22 cellular contexts compared by ENCODE assay signal in the genomic region with DNA sequence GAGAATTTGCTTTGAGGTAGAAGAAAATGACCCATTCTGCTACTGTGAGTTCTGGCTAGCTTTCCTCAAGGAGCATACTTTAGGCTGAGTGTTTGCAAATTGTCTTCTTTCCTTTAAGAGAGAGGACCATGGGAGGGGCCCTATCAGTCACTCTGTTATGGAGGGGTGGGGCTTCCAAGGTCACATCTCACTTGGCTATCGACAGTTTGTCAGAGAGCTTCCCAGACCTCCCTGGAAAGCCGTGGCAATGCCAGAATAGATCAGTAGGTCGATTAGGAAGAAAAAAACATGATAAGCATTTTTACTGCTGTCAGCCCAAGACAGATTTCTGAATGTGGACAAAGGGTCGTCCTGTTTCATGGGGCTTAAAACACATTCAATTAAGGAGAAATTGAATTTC.
DNase-seq lines count a peak whose midpoint lies in the region; ATAC-seq and TF ChIP-seq lines count a peak whose summit lies in the region.
"Had no signal": no experiment of that assay in that cellular context is flagged by ENCODE, and none has a peak within 500 bp of the region (broad histone marks: within the 10 kb centered on the region; RNA-seq: fewer than 3 reads in every experiment).

No MANE protein-coding gene starts in this region.

- H3K27ac Mint-ChIP-seq in activated naive CD4-positive, alpha-beta T cell treated with anti-CD3 and anti-CD28 coated beads, Interleukin-2, amount 50 U/mL, for 72 hours: no peak overlapping the region
- H3K27ac Mint-ChIP-seq: CD14-positive monocyte had no signal

- no peaks in the 10 kb centered on the region for H3K9me2 ChIP-seq in hepatocyte (replicated peaks; ENCODE audit: insufficient read depth)

- POLR2A ChIA-PET in HEK293 (lab: Yijun Ruan, JAX): no interaction called here

- H4K20me1 ChIP-seq in hepatocyte (ENCODE audit: insufficient read depth, poor library complexity, severe bottlenecking): no peaks in the 10 kb centered on the region

- H3K27ac ChIP-seq in HEK293 (ENCODE audit: extremely low read depth, low read depth, low read length) (no peak overlapping the region), hepatocyte (no peak overlapping the region)
- H3K27ac ChIP-seq: RWPE1 had no signal

- H2AFZ ChIP-seq in hepatocyte: no peak overlapping the region

- CTCF ChIA-PET in HEK293 (lab: Yijun Ruan, JAX): no interaction called here

- H3K4me1 ChIP-seq in HEK293 (ENCODE audit: control insufficient read depth, insufficient read depth, low read length) (no peaks in the 10 kb centered on the region), hepatocyte (ENCODE audit: insufficient read depth) (peaks cover 5% of the 10 kb centered on the region)

- peaks cover 0 to 9% of the 10 kb centered on the region in 2 donors for H3K9me3 Mint-ChIP-seq in activated naive CD4-positive, alpha-beta T cell treated with anti-CD3 and anti-CD28 coated beads, Interleukin-2, amount 50 U/mL, for 72 hours

- H3K4me3 ChIP-seq in HEK293 (ENCODE audit: low read depth, low read length) (no peak overlapping the region), hepatocyte (no peak overlapping the region)
- H3K4me3 ChIP-seq: K562 had no signal

- DNase-seq in NCI-H82 treated with DMSO at 0.1 percent for 48 hours (lab: John Stamatoyannopoulos, UW; ENCODE audit: unreplicated experiment) (peak; percentile 50), hepatocyte (ENCODE audit: low spot score) (no peak), pons (ENCODE audit: low spot score) (peak; percentile 4), NCI-H2107 (lab: John Stamatoyannopoulos, UW) (no peak), activated gamma-delta T cell treated with Interleukin-2 at 50 U/mL for 16 hours (no peak), NCI-H345 (lab: John Stamatoyannopoulos, UW) (no peak)
- no peak for DNase-seq in activated naive CD4-positive, alpha-beta T cell treated with anti-CD3 and anti-CD28 coated beads, Interleukin-2, amount 50 U/mL, for 72 hours (ENCODE audit: low spot score in 2 of 2)
- DNase-seq: ACHN, AML-193, DMS79, NCI-H1105 treated with DMSO at 0.1 percent for 48 hours, NCI-H1694 treated with DMSO at 0.1 percent for 48 hours, NCI-H226, NCI-H524 treated with DMSO at 0.1 percent for 48 hours, SIG-M5, SW 1271, T-helper 2 cell had no signal

- H3K9me3 ChIP-seq in HEK293 (ENCODE audit: control insufficient read depth, insufficient read depth, low read depth, low read length) (no peaks in the 10 kb centered on the region), hepatocyte (ENCODE audit: low read depth) (no peaks in the 10 kb centered on the region)

- no peak for ATAC-seq in activated naive CD4-positive, alpha-beta T cell treated with anti-CD3 and anti-CD28 coated beads, Interleukin-2, amount 50 U/mL, for 72 hours
- ATAC-seq: HCT116, K562 had no signal

- H3K36me3 ChIP-seq in HEK293 (ENCODE audit: control insufficient read depth in 2 of 2, insufficient read depth in 1 of 2, low read length in 2 of 2) (no peaks in the 10 kb centered on the region), hepatocyte (replicated peaks; ENCODE audit: insufficient read depth, low read depth) (no peaks in the 10 kb centered on the region)

- H3K36me3 Mint-ChIP-seq in activated naive CD4-positive, alpha-beta T cell treated with anti-CD3 and anti-CD28 coated beads, Interleukin-2, amount 50 U/mL, for 72 hours: no peaks in the 10 kb centered on the region
- H3K36me3 Mint-ChIP-seq: CD14-positive monocyte had no signal

- 15% methylated on average over 4 of the region's 4 CpGs for WGBS in hepatocyte (ENCODE audit: low lambda C conversion rate, missing lambda C conversion rate)

- no peaks in the 10 kb centered on the region for H3K27me3 ChIP-seq in hepatocyte

- no peaks in the 10 kb centered on the region for H3K79me2 ChIP-seq in hepatocyte

- peak overlapping the region; percentile 27 for H3K4me2 ChIP-seq in hepatocyte

- TF ChIP-seq CTCF in HEK293 (tag by site-specific recombination; IDR thresholded peaks at IDR 0.05): no peak
- TF ChIP-seq CTCF in hepatocyte (IDR thresholded peaks at IDR 0.05; ENCODE audit: poor library complexity): no peak

TF ChIP-seq in HEK293, 187 proteins besides CTCF, POLR2A, EP300 and RAD21:
- peak; percentile 59; the same call in 1 of the 2 replicates for TF ChIP-seq ZBTB17 (tag by site-specific recombination; IDR thresholded peaks at IDR 0.05)
- no peak for TF ChIP-seq ZNF214 (tag by site-specific recombination; IDR thresholded peaks at IDR 0.05; ENCODE audit: borderline replicate concordance)
- TF ChIP-seq ZNF248 (tag by site-specific recombination; IDR thresholded peaks at IDR 0.05): no peak
- peak; percentile 31; the same call in 1 of the 2 replicates for TF ChIP-seq ZNF335 (tag by site-specific recombination; conservative IDR thresholded peaks at IDR 0.05)

Comparison
In these comparisons a context has a peak if more than half of its experiments do, and no peak if none do; other contexts are left out.
1. DNase-seq: peak in NCI-H82 treated with DMSO at 0.1 percent for 48 hours (single experiment) and pons (single experiment); none in hepatocyte (single experiment), NCI-H2107 (single experiment), activated gamma-delta T cell treated with Interleukin-2 at 50 U/mL for 16 hours (single experiment), NCI-H345 (single experiment) and activated naive CD4-positive, alpha-beta T cell treated with anti-CD3 and anti-CD28 coated beads, Interleukin-2, amount 50 U/mL, for 72 hours (0 of 2).